In the genomic region with DNA sequence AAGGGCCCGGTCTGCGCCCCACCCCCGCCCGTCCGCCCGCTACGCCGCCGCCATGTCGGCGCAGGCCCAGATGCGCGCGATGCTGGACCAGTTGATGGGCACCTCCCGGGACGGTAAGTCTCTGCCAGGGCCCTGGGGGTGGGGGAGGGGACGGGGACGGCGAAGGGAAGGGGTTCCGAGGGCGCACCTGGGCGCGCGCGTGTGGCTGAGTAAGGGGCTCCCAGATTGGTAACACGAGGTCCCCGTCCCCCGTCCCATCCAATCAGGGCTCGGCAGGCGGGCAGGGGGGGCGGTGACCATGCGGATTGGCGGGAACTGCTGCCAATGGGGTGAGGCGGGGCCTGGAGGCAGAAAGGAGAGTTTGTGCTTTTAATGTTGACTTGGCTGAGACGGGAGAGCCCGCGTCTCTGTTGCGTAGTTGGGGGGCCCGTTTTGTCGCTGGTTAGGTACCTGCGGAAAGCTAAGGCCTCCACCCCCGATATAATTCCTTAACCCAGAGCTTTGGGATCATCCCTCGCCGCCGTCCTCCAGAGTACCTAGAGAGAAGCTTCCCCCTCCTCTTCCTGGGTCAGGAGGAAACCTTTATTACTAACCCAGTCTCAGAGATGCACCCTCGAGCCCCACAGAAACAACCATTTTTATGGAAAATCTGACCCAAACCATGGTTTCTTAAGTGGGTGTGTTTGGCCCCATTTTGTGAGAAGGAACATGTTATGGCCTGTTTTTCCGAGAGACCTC, we compare ENCODE assay signal across 8 cellular contexts. TPM values are rescaled to one million over a fixed set of nuclear protein-coding genes. Genes with fewer than 3 reads are reported as not detected.
A peak's percentile ranks its signal among the peaks of the same experiment; 100 is the strongest.
DNase-seq lines count a peak whose midpoint lies in the region; TF ChIP-seq lines count a peak whose summit lies in the region.

No MANE protein-coding gene starts in this region.

- peaks cover 6% of the 10 kb centered on the region; the same call in 1 of the 2 replicates for H3K27me3 Mint-ChIP-seq in HFFc6 (ENCODE audit: insufficient read depth)

- peaks cover 2% of the 10 kb centered on the region; the same call in 1 of the 2 replicates for H3K36me3 ChIP-seq in GM06990 (ENCODE audit: control insufficient read depth, insufficient read depth, low read length)

- TF ChIP-seq POLR2A in NB4 (IDR thresholded peaks at IDR 0.05; ENCODE audit: extremely low read depth, insufficient read length) = peak; percentile 46

- peak overlapping the region; percentile 87 for H3K4me3 ChIP-seq in GM06990 (replicated peaks; ENCODE audit: low read depth, low read length)
- peak overlapping the region; percentile 83 for H3K4me3 ChIP-seq in NB4 (ENCODE audit: low read depth, low read length)

- no peaks in the 10 kb centered on the region for H3K27me3 ChIP-seq in GM06990 (replicated peaks; ENCODE audit: control insufficient read depth, insufficient read depth, low read length)

- peak overlapping the region; percentile 100 for H3K4me3 Mint-ChIP-seq in HFFc6

- H3K9me3 Mint-ChIP-seq in HFFc6 = no peaks in the 10 kb centered on the region

- no peak for TF ChIP-seq CTCF in GM06990 (IDR thresholded peaks at IDR 0.05; ENCODE audit: insufficient read depth, low read length, poor library complexity, severe bottlenecking)
- no peak for TF ChIP-seq CTCF in HFFc6 (IDR thresholded peaks at IDR 0.05)
- TF ChIP-seq CTCF in NB4 (IDR thresholded peaks at IDR 0.05; ENCODE audit: low read depth, low read length) = no peak

- peaks cover 20% of the 10 kb centered on the region for H3K36me3 Mint-ChIP-seq in HFFc6 (ENCODE audit: low read depth)

- H3K27ac ChIP-seq in substantia nigra (ENCODE audit: low read depth, low read length, poor library complexity, severe bottlenecking) = peak overlapping the region; percentile 98

- H3K27ac Mint-ChIP-seq in HFFc6 = peak overlapping the region; percentile 99

- H3K4me1 Mint-ChIP-seq in HFFc6 (ENCODE audit: low read depth) = peaks cover 47% of the 10 kb centered on the region

- peak; percentile 96 for DNase-seq in GM06990 (ENCODE audit: extremely low read depth, insufficient read length)
- peak; percentile 86 for DNase-seq in HFFc6
- DNase-seq in NB4 (ENCODE audit: low read depth) = peak; percentile 99
- peak; percentile 96 for DNase-seq in SK-N-DZ (ENCODE audit: low spot score)
- peak; percentile 99 for DNase-seq in activated naive CD4-positive, alpha-beta T cell treated with anti-CD3 and anti-CD28 coated beads, Interleukin-2, amount 50 U/mL, for 16 hours
- DNase-seq in germinal center (ENCODE audit: low spot score) = peak; percentile 99
- DNase-seq in non-pigmented ciliary epithelial cell (ENCODE audit: low read depth) = peak; percentile 65
- peak; percentile 77 to 98 (median 94) for DNase-seq in substantia nigra (lab: John Stamatoyannopoulos, UW)

RNA-seq across cellular contexts. Expression of a gene that starts 0.7 kb away (rescaled TPM):
- 10 to 100 TPM; 55.1 to 74.4 (median 66.1) TPM for total RNA-seq in HFFc6 (2021; fragmentation: NEBNext Ultra II Directional; extraction: Animal tissue kit (Norgen Biotek cat#: 25700))
- 86.8 and 90.6 TPM in 2 replicates for polyA plus RNA-seq in SK-N-DZ (2014; cell fraction: cytosol; rRNA removed)
- polyA plus RNA-seq in SK-N-DZ (2014; cell fraction: nucleus; rRNA removed) = 64.5 and 85.4 TPM in 2 replicates

RNA-seq across cellular contexts. Expression of a gene that starts 19.2 kb away (rescaled TPM):
- total RNA-seq in HFFc6 (2021; fragmentation: NEBNext Ultra II Directional; extraction: Animal tissue kit (Norgen Biotek cat#: 25700)) = 10 to 100 TPM in 5 of 6 experiments, 1 to 10 TPM in 1; 9.5 to 17.5 (median 14.0) TPM
- 31.5 and 40.3 TPM in 2 replicates for polyA plus RNA-seq in SK-N-DZ (2014; cell fraction: cytosol; rRNA removed)
- polyA plus RNA-seq in SK-N-DZ (2014; cell fraction: nucleus; rRNA removed) = 16.0 and 22.3 TPM in 2 replicates

Comparison
In these comparisons a context has a peak if more than half of its experiments do, and no peak if none do; other contexts are left out.
1. Peak in every context shown above with its lines: DNase-seq, H3K4me3 ChIP-seq and H3K27ac ChIP-seq.